1 cellular context compared by ENCODE assay signal in the genomic region with DNA sequence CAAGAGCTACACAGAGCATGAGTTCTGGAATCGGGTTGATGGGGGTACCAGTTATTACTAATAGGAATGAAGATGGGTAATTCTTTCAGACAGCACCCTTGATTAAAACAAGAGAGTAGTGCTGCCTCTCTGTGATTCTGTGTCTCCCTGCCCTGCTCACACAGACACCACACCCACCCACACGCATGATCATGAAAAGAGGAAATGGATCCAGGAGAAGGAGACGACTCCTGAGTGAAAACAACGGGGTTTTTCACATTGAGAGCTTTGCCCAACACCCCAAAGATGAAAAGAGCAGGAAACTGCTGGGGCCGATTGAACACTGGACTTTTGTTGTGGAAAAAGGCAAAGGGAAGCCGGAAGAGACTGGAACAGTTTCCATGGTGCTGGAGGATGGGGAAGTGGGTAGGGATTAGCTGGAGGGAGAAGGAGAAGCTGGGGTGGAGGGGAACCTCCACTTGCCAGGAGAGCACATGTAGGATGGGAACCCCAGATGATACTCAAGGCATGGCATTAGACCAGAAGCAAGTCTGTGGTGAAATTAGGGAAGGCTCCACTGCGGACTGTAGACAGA.
TF ChIP-seq lines count a peak whose summit lies in the region.

No MANE protein-coding gene starts in this region.

TF ChIP-seq in IMR-90, 13 proteins besides CTCF, POLR2A, EP300 and RAD21:
- TF ChIP-seq, protein P1, sequence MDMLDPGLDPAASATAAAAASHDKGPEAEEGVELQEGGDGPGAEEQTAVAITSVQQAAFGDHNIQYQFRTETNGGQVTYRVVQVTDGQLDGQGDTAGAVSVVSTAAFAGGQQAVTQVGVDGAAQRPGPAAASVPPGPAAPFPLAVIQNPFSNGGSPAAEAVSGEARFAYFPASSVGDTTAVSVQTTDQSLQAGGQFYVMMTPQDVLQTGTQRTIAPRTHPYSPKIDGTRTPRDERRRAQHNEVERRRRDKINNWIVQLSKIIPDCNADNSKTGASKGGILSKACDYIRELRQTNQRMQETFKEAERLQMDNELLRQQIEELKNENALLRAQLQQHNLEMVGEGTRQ (IDR thresholded peaks at IDR 0.05; ENCODE audit: low read depth, low read length), result no peak
- no peak for TF ChIP-seq NFE2L2 (IDR thresholded peaks at IDR 0.05; ENCODE audit: low read depth, low read length)
- TF ChIP-seq BHLHE40 (IDR thresholded peaks at IDR 0.05; ENCODE audit: low read depth, low read length), result no peak
- TF ChIP-seq RFX5 (IDR thresholded peaks at IDR 0.05; ENCODE audit: low read depth, low read length), result no peak
- TF ChIP-seq, protein P2, sequence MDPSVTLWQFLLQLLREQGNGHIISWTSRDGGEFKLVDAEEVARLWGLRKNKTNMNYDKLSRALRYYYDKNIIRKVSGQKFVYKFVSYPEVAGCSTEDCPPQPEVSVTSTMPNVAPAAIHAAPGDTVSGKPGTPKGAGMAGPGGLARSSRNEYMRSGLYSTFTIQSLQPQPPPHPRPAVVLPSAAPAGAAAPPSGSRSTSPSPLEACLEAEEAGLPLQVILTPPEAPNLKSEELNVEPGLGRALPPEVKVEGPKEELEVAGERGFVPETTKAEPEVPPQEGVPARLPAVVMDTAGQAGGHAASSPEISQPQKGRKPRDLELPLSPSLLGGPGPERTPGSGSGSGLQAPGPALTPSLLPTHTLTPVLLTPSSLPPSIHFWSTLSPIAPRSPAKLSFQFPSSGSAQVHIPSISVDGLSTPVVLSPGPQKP (IDR thresholded peaks at IDR 0.05; ENCODE audit: borderline replicate concordance, low read depth, low read length), result no peak
- no peak for TF ChIP-seq RCOR1 (IDR thresholded peaks at IDR 0.05; ENCODE audit: insufficient replicate concordance, low read length)
- TF ChIP-seq FOS (IDR thresholded peaks at IDR 0.05; ENCODE audit: low read depth, low read length), result no peak
- no peak for TF ChIP-seq MAFK (IDR thresholded peaks at IDR 0.05; ENCODE audit: low read depth, low read length)
- no peak for TF ChIP-seq CEBPB (IDR thresholded peaks at IDR 0.05; ENCODE audit: low read depth, low read length)
- TF ChIP-seq CHD1 (IDR thresholded peaks at IDR 0.05; ENCODE audit: low read depth, low read length), result no peak
- no peak for TF ChIP-seq SMC3 (IDR thresholded peaks at IDR 0.05; ENCODE audit: low read depth, low read length)
- no peak for TF ChIP-seq MAZ (IDR thresholded peaks at IDR 0.05; ENCODE audit: borderline replicate concordance, low read depth, low read length)
- TF ChIP-seq MXI1 (IDR thresholded peaks at IDR 0.05; ENCODE audit: borderline replicate concordance, low read depth, low read length), result no peak
